In genomic region chr9:125932012-125932411, GRCh38 we compare ENCODE assay signal across 11 cellular contexts.
DNase-seq lines count a peak whose midpoint lies in the region; ATAC-seq and TF ChIP-seq lines count a peak whose summit lies in the region.
"Had no signal": no experiment of that assay in that cellular context is flagged by ENCODE, and none has a peak within 500 bp of the region (broad histone marks: within the 10 kb centered on the region; RNA-seq: fewer than 3 reads in every experiment).

No MANE protein-coding gene starts in this region.

- CTCF ChIA-PET in activated CD4-positive, alpha-beta T cell treated with anti-CD3 and anti-CD28 coated beads, Interleukin-2, amount 10 ng/mL, durations not matched to agents 7 days and 5 days (lab: Charles Lee), result no interaction called here

- H3K9me3 Mint-ChIP-seq in activated CD4-positive, alpha-beta T cell treated with anti-CD3 and anti-CD28 coated beads, Interleukin-2, amount 10 ng/mL, durations not matched to agents 7 days and 5 days, result no peaks in the 10 kb centered on the region
- H3K9me3 Mint-ChIP-seq: dendritic cell treated with granulocyte-macrophage colony-stimulating factor and Interleukin-4, amounts not matched to agents 40 ng/mL and 50 ng/mL, for 4 days had no signal

- H3K4me3 ChIP-seq in heart right ventricle, result no peak overlapping the region
- H3K4me3 ChIP-seq in coronary artery, result no peak overlapping the region

- peaks cover 5% of the 10 kb centered on the region for H3K36me3 Mint-ChIP-seq in activated CD4-positive, alpha-beta T cell treated with anti-CD3 and anti-CD28 coated beads, Interleukin-2, amount 10 ng/mL, durations not matched to agents 7 days and 5 days (ENCODE audit: low read depth)

- no peak for TF ChIP-seq CTCF in heart right ventricle (IDR thresholded peaks at IDR 0.05)
- TF ChIP-seq CTCF in coronary artery (IDR thresholded peaks at IDR 0.05), result no peak

- peak in 1 of 2 donors; percentile 54 for DNase-seq in heart right ventricle
- DNase-seq in cardiac septum (ENCODE audit: low spot score), result no peak
- DNase-seq in amniotic epithelial cell (ENCODE audit: low read depth), result peak; percentile 99
- peak; percentile 72 for DNase-seq in inferior parietal cortex (ENCODE audit: extremely low spot score)
- DNase-seq in ureter (ENCODE audit: low spot score), result peak; percentile 69
- no peak for DNase-seq in activated CD4-positive, alpha-beta T cell treated with anti-CD3 and anti-CD28 coated beads, Interleukin-2, amount 10 ng/mL, durations not matched to agents 7 days and 5 days
- no peak for DNase-seq in coronary artery (ENCODE audit: low spot score)
- DNase-seq: retina had no signal

- no peak overlapping the region for H3K27ac Mint-ChIP-seq in activated CD4-positive, alpha-beta T cell treated with anti-CD3 and anti-CD28 coated beads, Interleukin-2, amount 10 ng/mL, durations not matched to agents 7 days and 5 days
- H3K27ac Mint-ChIP-seq: dendritic cell treated with granulocyte-macrophage colony-stimulating factor and Interleukin-4, amounts not matched to agents 40 ng/mL and 50 ng/mL, for 4 days had no signal

- ATAC-seq in heart right ventricle, result peak in 5 of 8 donors; percentile 67 to 79 (median 73)
- no peak for ATAC-seq in HG03378 (IDR thresholded peaks at IDR 0.05; ENCODE audit: unreplicated experiment)

- no peak overlapping the region for H3K4me3 Mint-ChIP-seq in activated CD4-positive, alpha-beta T cell treated with anti-CD3 and anti-CD28 coated beads, Interleukin-2, amount 10 ng/mL, durations not matched to agents 7 days and 5 days
- H3K4me3 Mint-ChIP-seq: dendritic cell treated with granulocyte-macrophage colony-stimulating factor and Interleukin-4, amounts not matched to agents 40 ng/mL and 50 ng/mL, for 4 days had no signal

- H3K27me3 ChIP-seq in heart right ventricle, result no peaks in the 10 kb centered on the region

- intact Hi-C loops in heart right ventricle (cut with DNase I) (no loop called here), cardiac septum (cut with DNase I) (no loop called here)

- POLR2A ChIA-PET in activated CD4-positive, alpha-beta T cell treated with anti-CD3 and anti-CD28 coated beads, Interleukin-2, amount 10 ng/mL, durations not matched to agents 7 days and 5 days (lab: Charles Lee), result no interaction called here

- H3K27ac ChIP-seq in heart right ventricle (no peak overlapping the region), coronary artery (no peak overlapping the region)
- H3K27ac ChIP-seq: VCaP had no signal

- H3K36me3 ChIP-seq in heart right ventricle, result peaks cover 0 to 36% (median 7%) of the 10 kb centered on the region in 9 donors

- WGBS in heart right ventricle, 2 donors, result 75 to 85% methylated on average over 5 of the region's 5 CpGs

- no peaks in the 10 kb centered on the region for H3K4me1 Mint-ChIP-seq in activated CD4-positive, alpha-beta T cell treated with anti-CD3 and anti-CD28 coated beads, Interleukin-2, amount 10 ng/mL, durations not matched to agents 7 days and 5 days

- H3K4me1 ChIP-seq in heart right ventricle, result peaks cover 0 to 10% (median 0%) of the 10 kb centered on the region in 9 donors

- H3K9me3 ChIP-seq in heart right ventricle, result no peaks in the 10 kb centered on the region

- no peaks in the 10 kb centered on the region for H3K27me3 Mint-ChIP-seq in activated CD4-positive, alpha-beta T cell treated with anti-CD3 and anti-CD28 coated beads, Interleukin-2, amount 10 ng/mL, durations not matched to agents 7 days and 5 days
- H3K27me3 Mint-ChIP-seq: dendritic cell treated with granulocyte-macrophage colony-stimulating factor and Interleukin-4, amounts not matched to agents 40 ng/mL and 50 ng/mL, for 4 days had no signal

Comparison
In these comparisons a context has a peak if more than half of its experiments do, and no peak if none do; other contexts are left out.
1. DNase-seq: peak in amniotic epithelial cell (single experiment), inferior parietal cortex (single experiment) and ureter (single experiment); none in cardiac septum (single experiment), activated CD4-positive, alpha-beta T cell treated with anti-CD3 and anti-CD28 coated beads, Interleukin-2, amount 10 ng/mL, durations not matched to agents 7 days and 5 days (single experiment) and coronary artery (single experiment).